ENCODE assay signal across 25 cellular contexts in genomic region chr10:17065273-17065672, GRCh38.
"Had no signal": no experiment of that assay in that cellular context is flagged by ENCODE, and none has a peak within 500 bp of the region (broad histone marks: within the 10 kb centered on the region; RNA-seq: fewer than 3 reads in every experiment).

No MANE protein-coding gene starts in this region.

- DNase-seq: hippocampal formation; kidney; left colon; left lung; lower lobe of right lung; mammary epithelial cell; mesendoderm; naive B cell; natural killer cell; ovary; stimulated activated CD4-positive, alpha-beta T cell treated with anti-CD3 and anti-CD28 coated beads, Interleukin-12 subunit alpha, Interleukin-12 subunit beta, amount 100 ng/mL, for 4 hours; stimulated activated CD4-positive, alpha-beta T cell treated with anti-CD3 and anti-CD28 coated beads, Interleukin-15, amount 100 ng/mL, for 24 hours; stimulated activated CD4-positive, alpha-beta T cell treated with anti-CD3 and anti-CD28 coated beads, Interleukin-2, amount 100 ng/mL, for 24 hours; stimulated activated CD4-positive, alpha-beta T cell treated with anti-CD3 and anti-CD28 coated beads, Interleukin-4, amount 100 ng/mL, for 1 hour; stimulated activated naive B cell treated with anti-CD40 and anti-IgM and Interleukin-4, amounts not matched to agents 10 μg/mL and 1 μg/mL and 100 μg/mL, for 72 hours; stimulated activated naive CD8-positive, alpha-beta T cell treated with anti-CD3 and anti-CD28 coated beads, Interleukin-15, Interleukin-2, amounts not matched to agents 100 U/mL and 50 U/mL, for 24 hours; stomach; testis; thyroid gland; transverse colon; upper lobe of right lung had no signal

- H3K27me3 ChIP-seq: left lung, ovary, right atrium auricular region, stomach, testis, thyroid gland, transverse colon, upper lobe of right lung had no signal

- H3K4me3 ChIP-seq: left lung, lower lobe of right lung, ovary, right atrium auricular region, skin epidermis, stomach, testis, thyroid gland, transverse colon, upper lobe of right lung had no signal

- H3K9me3 ChIP-seq: left lung, lower lobe of right lung, ovary, right atrium auricular region, stomach, testis, thyroid gland, transverse colon, upper lobe of right lung had no signal

- H3K36me3 Mint-ChIP-seq: mesothelial cell of epicardium, natural killer cell had no signal

- H3K9me3 Mint-ChIP-seq: natural killer cell had no signal

- H3K4me3 Mint-ChIP-seq: mesothelial cell of epicardium; naive B cell; natural killer cell; stimulated activated naive B cell treated with anti-CD40 and anti-IgM and Interleukin-4, amounts not matched to agents 10 μg/mL and 1 μg/mL and 100 μg/mL, for 72 hours had no signal

- H3K4me1 ChIP-seq: lower lobe of right lung had no signal

- FAIRE-seq: kidney had no signal

- H3K27ac ChIP-seq: left lung, lower lobe of right lung, ovary, right atrium auricular region, skin epidermis, stomach, testis, thyroid gland, transverse colon, upper lobe of right lung had no signal

- H3K4me1 Mint-ChIP-seq: naive B cell; stimulated activated naive B cell treated with anti-CD40 and anti-IgM and Interleukin-4, amounts not matched to agents 10 μg/mL and 1 μg/mL and 100 μg/mL, for 72 hours had no signal

- H3K27ac Mint-ChIP-seq: mesothelial cell of epicardium; natural killer cell; progenitor cell of endocrine pancreas; stimulated activated naive B cell treated with anti-CD40 and anti-IgM and Interleukin-4, amounts not matched to agents 10 μg/mL and 1 μg/mL and 100 μg/mL, for 72 hours had no signal

- H3K36me3 ChIP-seq: left lung, lower lobe of right lung, ovary, right atrium auricular region, stomach, thyroid gland, transverse colon, upper lobe of right lung had no signal

- H3K27me3 Mint-ChIP-seq: naive B cell; progenitor cell of endocrine pancreas; stimulated activated naive B cell treated with anti-CD40 and anti-IgM and Interleukin-4, amounts not matched to agents 10 μg/mL and 1 μg/mL and 100 μg/mL, for 72 hours had no signal
